ENCODE assay signal across 8 cellular contexts in genomic region chr16:2296662-2297505, GRCh38. TPM values are rescaled to one million over a fixed set of nuclear protein-coding genes. Genes with fewer than 3 reads are reported as not detected.
A peak's percentile ranks its signal among the peaks of the same experiment; 100 is the strongest.
DNase-seq lines count a peak whose midpoint lies in the region; ATAC-seq, FAIRE-seq and TF ChIP-seq lines count a peak whose summit lies in the region.

No MANE protein-coding gene starts in this region.

- H3K9me3 ChIP-seq in small intestine (ENCODE audit: control insufficient read depth, low read depth) = no peaks in the 10 kb centered on the region

- no peak overlapping the region for H3K27ac ChIP-seq in foreskin keratinocyte
- H3K27ac ChIP-seq in small intestine (ENCODE audit: low read depth in 1 of 2, low read length in 1 of 2) = no peak overlapping the region

- H3K36me3 ChIP-seq in small intestine (ENCODE audit: control insufficient read depth in 2 of 2, insufficient read depth in 2 of 2, low read length in 2 of 2) = peaks cover 0 to 4% of the 10 kb centered on the region in 2 donors

- 73 to 78% (median 74%) methylated on average over 23 of the region's 23 CpGs for WGBS in small intestine, 3 donors

- DNase-seq in stimulated activated CD4-positive, alpha-beta T cell treated with anti-CD3 and anti-CD28 coated beads, Interleukin-15, amount 100 ng/mL, for 24 hours = peak; percentile 39
- DNase-seq in stimulated activated CD4-positive, alpha-beta T cell treated with anti-CD3 and anti-CD28 coated beads, Interleukin-1b, Interleukin-23, amount 100 ng/mL, for 48 hours = no peak
- DNase-seq in RPMI8226 (peak; percentile 49), foreskin keratinocyte (no peak), small intestine (peak; percentile 44), dedifferentiated amniotic fluid mesenchymal stem cell (ENCODE audit: extremely low spot score) (no peak), NCI-H187 (lab: John Stamatoyannopoulos, UW) (no peak)

- H3K27me3 ChIP-seq in foreskin keratinocyte (no peaks in the 10 kb centered on the region), small intestine (ENCODE audit: control insufficient read depth in 2 of 2, insufficient read depth in 2 of 2, low read length in 2 of 2) (no peaks in the 10 kb centered on the region)

- no peak overlapping the region for H3K4me3 ChIP-seq in small intestine (ENCODE audit: low read depth in 1 of 2, low read length in 2 of 2)

- no peak for FAIRE-seq in small intestine (lab: Jason Lieb, UNC)

- no peak for ATAC-seq in foreskin keratinocyte
- ATAC-seq in HG03565 (IDR thresholded peaks at IDR 0.05; ENCODE audit: unreplicated experiment) = no peak

- H3K4me1 ChIP-seq in foreskin keratinocyte = no peaks in the 10 kb centered on the region
- H3K4me1 ChIP-seq in small intestine (ENCODE audit: control insufficient read depth in 2 of 2, insufficient read depth in 1 of 2, low read depth in 1 of 2, low read length in 1 of 2) = no peaks in the 10 kb centered on the region

- peak; percentile 40 for TF ChIP-seq CTCF in foreskin keratinocyte (conservative IDR thresholded peaks at IDR 0.05)

RNA-seq across cellular contexts. Expression of gene RNPS1, which starts 29.0 kb away (rescaled TPM):
- total RNA-seq in foreskin keratinocyte = 159 and 169 TPM in 2 replicates
- polyA plus RNA-seq in foreskin keratinocyte = 152 and 182 TPM in 2 replicates
- 100 to 1,000 TPM in 2 of 3 donors, 10 to 100 TPM in 1; 91.7 to 166 (median 110) TPM for polyA plus RNA-seq in small intestine

RNA-seq across cellular contexts. Expression of gene ABCA3, which starts 43.6 kb away (rescaled TPM):
- 0.04 and 0.24 TPM in 2 replicates for total RNA-seq in foreskin keratinocyte
- polyA plus RNA-seq in foreskin keratinocyte (0.08 and 0.16 TPM in 2 replicates), small intestine (1 to 10 TPM; 1.1 to 4.7 (median 2.5) TPM)

RNA-seq across cellular contexts. Expression of gene ECI1, which starts 45.5 kb away (rescaled TPM):
- 33.5 and 35.6 TPM in 2 replicates for total RNA-seq in foreskin keratinocyte
- polyA plus RNA-seq in foreskin keratinocyte (68.3 and 82.5 TPM in 2 replicates), small intestine (100 to 1,000 TPM; 104 to 246 (median 227) TPM)

Comparison
In these comparisons a context has a peak if more than half of its experiments do, and no peak if none do; other contexts are left out.
1. DNase-seq: peak in stimulated activated CD4-positive, alpha-beta T cell treated with anti-CD3 and anti-CD28 coated beads, Interleukin-15, amount 100 ng/mL, for 24 hours (single experiment), RPMI8226 (single experiment) and small intestine (single experiment); none in stimulated activated CD4-positive, alpha-beta T cell treated with anti-CD3 and anti-CD28 coated beads, Interleukin-1b, Interleukin-23, amount 100 ng/mL, for 48 hours (single experiment), foreskin keratinocyte (0 of 2), dedifferentiated amniotic fluid mesenchymal stem cell (single experiment) and NCI-H187 (0 of 2).